In the genomic region with DNA sequence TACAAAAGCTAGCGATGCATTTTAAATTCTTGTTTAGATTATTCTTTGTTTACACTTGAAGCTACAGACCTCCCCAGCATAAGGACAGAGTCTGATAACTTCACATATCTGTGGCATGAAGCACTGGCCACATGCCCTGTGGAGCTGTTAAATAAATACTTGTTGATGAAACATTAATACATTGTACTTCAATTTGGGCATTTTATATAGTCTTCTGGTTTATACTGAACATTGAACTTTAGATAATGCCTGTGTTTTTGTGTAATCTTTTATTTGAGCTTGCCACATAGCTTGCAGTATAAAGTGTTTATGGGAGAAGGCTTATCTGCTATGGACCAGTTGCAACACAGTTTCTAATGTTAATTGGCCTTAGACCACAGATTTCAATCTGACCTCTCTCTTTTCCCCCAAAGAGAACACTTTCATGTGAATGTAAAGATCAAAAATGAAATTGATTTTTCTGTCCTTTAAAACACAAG, we compare ENCODE assay signal across 17 cellular contexts. TPM values are rescaled to one million over a fixed set of nuclear protein-coding genes. Genes with fewer than 3 reads are reported as not detected.
DNase-seq lines count a peak whose midpoint lies in the region; ATAC-seq, FAIRE-seq and TF ChIP-seq lines count a peak whose summit lies in the region.
"Had no signal": no experiment of that assay in that cellular context is flagged by ENCODE, and none has a peak within 500 bp of the region (broad histone marks: within the 10 kb centered on the region; RNA-seq: fewer than 3 reads in every experiment).

No MANE protein-coding gene starts in this region.

- DNase-seq in HCEC 1CT (peak; percentile 23), SJSA1 (ENCODE audit: low read depth in 1 of 2, low spot score in 2 of 2) (peak; percentile 52 to 71), foreskin fibroblast (peak; percentile 24 to 36), small intestine (peak; percentile 84), NCI-H146 (lab: John Stamatoyannopoulos, UW) (no peak), cerebellar nuclear complex (lab: John Stamatoyannopoulos, UW) (no peak)
- DNase-seq: activated B cell treated with CpG ODN at 0.5 μM for 24 hours, activated gamma-delta T cell, DMS79 treated with DMSO at 0.1 percent for 48 hours, esophagus squamous epithelium, NCI-H2081 treated with DMSO at 0.1 percent for 48 hours, nephron progenitor cell had no signal

- no peaks in the 10 kb centered on the region for H3K9me3 ChIP-seq in SJSA1 (replicated peaks)
- H3K9me3 ChIP-seq in small intestine (ENCODE audit: control insufficient read depth, low read depth) = no peaks in the 10 kb centered on the region
- H3K9me3 ChIP-seq: ascending aorta, esophagus squamous epithelium, suprapubic skin had no signal

- no peaks in the 10 kb centered on the region for H3K27me3 ChIP-seq in SJSA1 (replicated peaks)
- no peaks in the 10 kb centered on the region for H3K27me3 ChIP-seq in small intestine (ENCODE audit: control insufficient read depth in 2 of 2, insufficient read depth in 2 of 2, low read length in 2 of 2)
- H3K27me3 ChIP-seq: ascending aorta; BLaER1 treated with 17β-estradiol and CSF1 and Interleukin-3, amounts not matched to agents 10 nM and 100 nM; esophagus squamous epithelium; suprapubic skin had no signal

- FAIRE-seq in small intestine (lab: Jason Lieb, UNC) = no peak

- no peak overlapping the region for H3K27ac ChIP-seq in SJSA1
- peak overlapping the region; percentile 15 to 38 for H3K27ac ChIP-seq in small intestine (ENCODE audit: low read depth in 1 of 2, low read length in 1 of 2)
- H3K27ac ChIP-seq: BLaER1 treated with 17β-estradiol and CSF1 and Interleukin-3, amounts not matched to agents 10 nM and 100 nM; suprapubic skin had no signal

- no peak for TF ChIP-seq CTCF in foreskin fibroblast (IDR thresholded peaks at IDR 0.05; ENCODE audit: low read depth, low read length)

- H3K4me1 ChIP-seq in SJSA1 (replicated peaks) (peaks cover 33% of the 10 kb centered on the region), small intestine (ENCODE audit: control insufficient read depth in 2 of 2, insufficient read depth in 1 of 2, low read depth in 1 of 2, low read length in 1 of 2) (peaks cover under 1 to 4% of the 10 kb centered on the region in 2 donors)

- H3K36me3 ChIP-seq in SJSA1 = no peaks in the 10 kb centered on the region
- no peaks in the 10 kb centered on the region for H3K36me3 ChIP-seq in small intestine (ENCODE audit: control insufficient read depth in 2 of 2, insufficient read depth in 2 of 2, low read length in 2 of 2)
- H3K36me3 ChIP-seq: ascending aorta; BLaER1 treated with 17β-estradiol and CSF1 and Interleukin-3, amounts not matched to agents 10 nM and 100 nM; esophagus squamous epithelium; suprapubic skin had no signal

- 6 to 49% (median 21%) methylated on average over 1 of the region's 1 CpG for WGBS in small intestine, 3 donors

- no peak for ATAC-seq in HG03196 (IDR thresholded peaks at IDR 0.05; ENCODE audit: unreplicated experiment)

- H3K4me3 ChIP-seq in SJSA1 (no peak overlapping the region), foreskin fibroblast (ENCODE audit: low read depth in 1 of 2, low read length in 2 of 2) (no peak overlapping the region), small intestine (ENCODE audit: low read depth in 1 of 2, low read length in 2 of 2) (no peak overlapping the region)
- H3K4me3 ChIP-seq: ascending aorta; BLaER1 treated with 17β-estradiol and CSF1 and Interleukin-3, amounts not matched to agents 10 nM and 100 nM; esophagus squamous epithelium; lung; suprapubic skin had no signal

RNA-seq across cellular contexts. Expression of a gene that starts 48.2 kb away (rescaled TPM):
- total RNA-seq in SJSA1 (2014; rRNA removed; shearing (Covaris generic)) = 0.66 and 0.91 TPM in 2 replicates
- 1 to 10 TPM; 2.9 to 6.7 (median 4.9) TPM for polyA plus RNA-seq in small intestine

Comparison
In these comparisons a context has a peak if more than half of its experiments do, and no peak if none do; other contexts are left out.
1. DNase-seq: peak in HCEC 1CT (single experiment), SJSA1 (2 of 2), foreskin fibroblast (2 of 2) and small intestine (single experiment); none in NCI-H146 (single experiment) and cerebellar nuclear complex (0 of 2).